26 cellular contexts compared by ENCODE assay signal in genomic region chr4:137467537-137467936, GRCh38.
"Had no signal": no experiment of that assay in that cellular context is flagged by ENCODE, and none has a peak within 500 bp of the region (broad histone marks: within the 10 kb centered on the region; RNA-seq: fewer than 3 reads in every experiment).

No MANE protein-coding gene starts in this region.

- H3K4me3 ChIP-seq: left ventricle myocardium inferior, lung, pancreas, prostate gland, skin epidermis, stomach, testis, thyroid gland, transverse colon, upper lobe of left lung, vagina had no signal

- H3K9me3 ChIP-seq: pancreas, prostate gland, testis, thyroid gland, transverse colon, vagina had no signal

- H3K27me3 Mint-ChIP-seq: naive thymus-derived CD8-positive, alpha-beta T cell; stimulated activated naive B cell treated with anti-CD40 and anti-IgM and Interleukin-4, amounts not matched to agents 10 μg/mL and 1 μg/mL and 100 μg/mL, for 72 hours had no signal

- DNase-seq: islet precursor cell; left ventricle myocardium inferior; naive thymus-derived CD8-positive, alpha-beta T cell; nucleus accumbens; pancreas; posterior cingulate gyrus; retina; right cardiac atrium; stimulated activated CD4-positive, alpha-beta T cell treated with anti-CD3 and anti-CD28 coated beads, Interleukin-12 subunit alpha, Interleukin-12 subunit beta, amount 100 ng/mL, for 4 hours; stimulated activated CD4-positive, alpha-beta T cell treated with anti-CD3 and anti-CD28 coated beads, Interleukin-15, amount 100 ng/mL, for 24 hours; stimulated activated CD4-positive, alpha-beta T cell treated with anti-CD3 and anti-CD28 coated beads, Interleukin-2, amount 100 ng/mL, for 24 hours; stimulated activated CD4-positive, alpha-beta T cell treated with anti-CD3 and anti-CD28 coated beads, Interleukin-4, amount 100 ng/mL, for 1 hour; stimulated activated naive B cell treated with anti-CD40 and anti-IgM and Interleukin-4, amounts not matched to agents 10 μg/mL and 1 μg/mL and 100 μg/mL, for 72 hours; stimulated activated naive CD8-positive, alpha-beta T cell treated with anti-CD3 and anti-CD28 coated beads, Interleukin-15, Interleukin-2, amounts not matched to agents 100 U/mL and 50 U/mL, for 24 hours; stomach; testis; thyroid gland; transverse colon; upper lobe of left lung had no signal

- FAIRE-seq: pancreas had no signal

- H3K27me3 ChIP-seq: pancreas, stomach, testis, thyroid gland, transverse colon, upper lobe of left lung, vagina had no signal

- H3K27ac Mint-ChIP-seq: naive thymus-derived CD8-positive, alpha-beta T cell; nephron; stimulated activated naive B cell treated with anti-CD40 and anti-IgM and Interleukin-4, amounts not matched to agents 10 μg/mL and 1 μg/mL and 100 μg/mL, for 72 hours had no signal

- H3K36me3 Mint-ChIP-seq: stimulated activated naive B cell treated with anti-CD40 and anti-IgM and Interleukin-4, amounts not matched to agents 10 μg/mL and 1 μg/mL and 100 μg/mL, for 72 hours had no signal

- H3K36me3 ChIP-seq: left ventricle myocardium inferior, pancreas, prostate gland, stomach, thyroid gland, transverse colon, upper lobe of left lung, vagina had no signal

- H3K4me1 ChIP-seq: left ventricle myocardium inferior, pancreas, prostate gland, stomach, testis, thyroid gland, transverse colon, upper lobe of left lung, vagina had no signal

- H3K27ac ChIP-seq: left ventricle myocardium inferior, pancreas, prostate gland, skin epidermis, stomach, testis, thyroid gland, transverse colon, upper lobe of left lung, vagina had no signal

- ATAC-seq: naive thymus-derived CD8-positive, alpha-beta T cell; pancreas; right cardiac atrium; sciatic nerve; stimulated activated naive B cell treated with anti-CD40 and anti-IgM and Interleukin-4, amounts not matched to agents 10 μg/mL and 1 μg/mL and 100 μg/mL, for 72 hours; stimulated activated naive CD8-positive, alpha-beta T cell treated with anti-CD3 and anti-CD28 coated beads, Interleukin-15, Interleukin-2, amounts not matched to agents 100 U/mL and 50 U/mL, for 24 hours had no signal

- H3K4me3 Mint-ChIP-seq: naive thymus-derived CD8-positive, alpha-beta T cell; nephron; neural crest cell; stimulated activated naive B cell treated with anti-CD40 and anti-IgM and Interleukin-4, amounts not matched to agents 10 μg/mL and 1 μg/mL and 100 μg/mL, for 72 hours had no signal

- H3K4me1 Mint-ChIP-seq: naive thymus-derived CD8-positive, alpha-beta T cell; nephron; stimulated activated naive B cell treated with anti-CD40 and anti-IgM and Interleukin-4, amounts not matched to agents 10 μg/mL and 1 μg/mL and 100 μg/mL, for 72 hours had no signal
